27 cellular contexts compared by ENCODE assay signal in the genomic region with DNA sequence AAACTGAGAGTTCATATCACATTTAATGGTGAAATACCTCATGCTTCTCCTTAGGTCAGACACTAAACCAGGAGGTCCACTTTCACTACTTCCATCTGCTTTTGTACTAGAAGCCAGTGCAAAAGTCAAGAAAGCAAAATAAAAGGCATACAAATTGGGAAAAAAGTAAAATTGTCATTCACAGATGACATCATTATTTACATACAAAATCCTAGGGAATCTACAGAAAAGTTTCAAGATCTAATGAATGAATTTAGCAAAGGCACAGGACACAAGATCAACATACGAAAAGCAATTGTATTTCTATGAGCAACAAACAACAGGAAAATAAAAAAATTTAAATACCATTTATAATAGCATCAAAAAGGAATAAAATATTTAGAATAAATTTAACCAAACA. TPM values are rescaled to one million over a fixed set of nuclear protein-coding genes. Genes with fewer than 3 reads are reported as not detected.
DNase-seq lines count a peak whose midpoint lies in the region; ATAC-seq, FAIRE-seq and TF ChIP-seq lines count a peak whose summit lies in the region.
"Had no signal": no experiment of that assay in that cellular context is flagged by ENCODE, and none has a peak within 500 bp of the region (broad histone marks: within the 10 kb centered on the region; RNA-seq: fewer than 3 reads in every experiment).

No MANE protein-coding gene starts in this region.

- no peaks in the 10 kb centered on the region for H3K27me3 ChIP-seq in GM12878 (replicated peaks in 1 of 2; ENCODE audit: control insufficient read depth in 2 of 2, insufficient read depth in 2 of 2, low read length in 1 of 2)
- no peaks in the 10 kb centered on the region for H3K27me3 ChIP-seq in right lobe of liver
- no peaks in the 10 kb centered on the region for H3K27me3 ChIP-seq in colonic mucosa
- H3K27me3 ChIP-seq in stomach: no peaks in the 10 kb centered on the region
- H3K27me3 ChIP-seq in HAP-1 (ENCODE audit: low read depth): no peaks in the 10 kb centered on the region
- H3K27me3 ChIP-seq: BLaER1 treated with 17β-estradiol and CSF1 and Interleukin-3, amounts not matched to agents 10 nM and 100 nM had no signal

- ATAC-seq in GM12878: no peak
- no peak for ATAC-seq in right lobe of liver
- ATAC-seq in HG02938 (IDR thresholded peaks at IDR 0.05; ENCODE audit: unreplicated experiment): no peak
- ATAC-seq: A549; CD8-positive, alpha-beta T cell had no signal

- no peak for TF ChIP-seq POLR2A in GM12878 (IDR thresholded peaks at IDR 0.05; ENCODE audit: low read depth, low read length)
- no peak for TF ChIP-seq POLR2A in right lobe of liver (IDR thresholded peaks at IDR 0.05)
- no peak for TF ChIP-seq POLR2A in stomach (IDR thresholded peaks at IDR 0.05)

- no peak overlapping the region for H3K4me3 Mint-ChIP-seq in dendritic cell treated with granulocyte-macrophage colony-stimulating factor and Interleukin-4, amounts not matched to agents 40 ng/mL and 50 ng/mL, for 4 days
- H3K4me3 Mint-ChIP-seq: B cell; CD4-positive, alpha-beta T cell; CD8-positive, alpha-beta T cell had no signal

- H3K79me2 ChIP-seq in GM12878 (ENCODE audit: control insufficient read depth, insufficient read depth, low read length): no peaks in the 10 kb centered on the region

- no peak for TF ChIP-seq EP300 in GM12878 (IDR thresholded peaks at IDR 0.05; ENCODE audit: borderline replicate concordance in 1 of 2, control insufficient read depth in 1 of 2, low read depth in 2 of 2, low read length in 2 of 2)
- no peak for TF ChIP-seq EP300 in stomach (IDR thresholded peaks at IDR 0.05)

- BruUV-seq in GM12878 (replicated peaks; lab: Mats Ljungman, UMichigan): no TSS peak

- no peaks in the 10 kb centered on the region for H4K20me1 ChIP-seq in GM12878 (ENCODE audit: control insufficient read depth, insufficient read depth)

- CTCF ChIA-PET in GM12878 (lab: Yijun Ruan, JAX): no interaction called here

- H3K9me3 ChIP-seq in GM12878 (replicated peaks; ENCODE audit: control insufficient read depth, insufficient read depth, low read length): no peaks in the 10 kb centered on the region
- no peaks in the 10 kb centered on the region for H3K9me3 ChIP-seq in right lobe of liver
- no peaks in the 10 kb centered on the region for H3K9me3 ChIP-seq in colonic mucosa
- no peaks in the 10 kb centered on the region for H3K9me3 ChIP-seq in stomach
- no peaks in the 10 kb centered on the region for H3K9me3 ChIP-seq in HAP-1
- H3K9me3 ChIP-seq: A549; BLaER1 treated with 17β-estradiol and CSF1 and Interleukin-3, amounts not matched to agents 10 nM and 100 nM; Caco-2 had no signal

- no peak for DNase-seq in D721Med (ENCODE audit: insufficient read length, low spot score)
- no peak for DNase-seq in GM12878 (ENCODE audit: low read depth, low spot score)
- no peak for DNase-seq in right lobe of liver
- no peak for DNase-seq in colonic mucosa
- no peak for DNase-seq in stomach
- DNase-seq in HAP-1 (ENCODE audit: low spot score in 2 of 2): no peak
- DNase-seq: AML-193; Caco-2; Calu3; CD4-positive, alpha-beta T cell; CD8-positive, alpha-beta T cell; DMS 273 treated with DMSO at 0.1 percent for 48 hours; DMS153; DMS53; DMS79; DND-41; EL; GDM1 had no signal

- TF ChIP-seq RAD21 in GM12878 (IDR thresholded peaks at IDR 0.05; ENCODE audit: insufficient read depth, low read depth, low read length): no peak

- H3K36me3 ChIP-seq in GM12878 (ENCODE audit: control insufficient read depth in 2 of 2, insufficient read depth in 2 of 2, low read length in 1 of 2): no peaks in the 10 kb centered on the region
- peaks cover 0 to 4% (median 0%) of the 10 kb centered on the region in 4 donors for H3K36me3 ChIP-seq in right lobe of liver
- no peaks in the 10 kb centered on the region for H3K36me3 ChIP-seq in colonic mucosa
- peaks cover 0 to 33% (median 26%) of the 10 kb centered on the region in 4 donors for H3K36me3 ChIP-seq in stomach
- H3K36me3 ChIP-seq in HAP-1 (replicated peaks): no peaks in the 10 kb centered on the region

- peaks cover 45% of the 10 kb centered on the region for H3K36me3 Mint-ChIP-seq in dendritic cell treated with granulocyte-macrophage colony-stimulating factor and Interleukin-4, amounts not matched to agents 40 ng/mL and 50 ng/mL, for 4 days (ENCODE audit: low read depth)

- intact Hi-C loops in GM12878 (cut with micrococcal nuclease; ENCODE audit: unreplicated experiment): no loop called here
- intact Hi-C loops in dendritic cell treated with granulocyte-macrophage colony-stimulating factor and Interleukin-4, amounts not matched to agents 40 ng/mL and 50 ng/mL, for 4 days (cut with micrococcal nuclease): no loop called here
- intact Hi-C loops in right lobe of liver (cut with DNase I): no loop called here
- intact Hi-C loops in colonic mucosa (cut with DNase I): no loop called here
- intact Hi-C loops in stomach (cut with DNase I; ENCODE audit: low total_unique reads): no loop called here

- in situ Hi-C loops in GM12878 (cut with MboI): no loop called here
- in situ Hi-C loops in HAP-1 (cut with MboI; ENCODE audit: low sequenced_read_pairs): no loop called here

- H3K4me1 ChIP-seq in GM12878 (ENCODE audit: control insufficient read depth, insufficient read depth, low read length) (no peaks in the 10 kb centered on the region), right lobe of liver (peaks cover 0 to 10% (median 2%) of the 10 kb centered on the region in 4 donors), colonic mucosa (no peaks in the 10 kb centered on the region), stomach (peaks cover 0 to 16% (median 3%) of the 10 kb centered on the region in 4 donors), HAP-1 (peaks cover 22% of the 10 kb centered on the region)
- H3K4me1 ChIP-seq: Caco-2 had no signal

- H3K9ac ChIP-seq in GM12878 (ENCODE audit: control insufficient read depth, insufficient read depth, low read length): no peak overlapping the region
- no peak overlapping the region for H3K9ac ChIP-seq in colonic mucosa (ENCODE audit: low read depth in 2 of 2, low read length in 2 of 2)
- H3K9ac ChIP-seq: BLaER1 treated with 17β-estradiol and CSF1 and Interleukin-3, amounts not matched to agents 10 nM and 100 nM had no signal

- TF ChIP-seq CTCF in D721Med (IDR thresholded peaks at IDR 0.05; ENCODE audit: insufficient read depth, missing control alignments) (no peak), GM12878 (IDR thresholded peaks at IDR 0.05 in 2 of 3, conservative IDR thresholded peaks at IDR 0.05 in 1 of 3; ENCODE audit: control insufficient read depth in 2 of 3, extremely low read depth in 1 of 3, insufficient read depth in 1 of 3, low read depth in 3 of 3, low read length in 3 of 3) (no peak), right lobe of liver (IDR thresholded peaks at IDR 0.05) (no peak), colonic mucosa (IDR thresholded peaks at IDR 0.05) (no peak), stomach (IDR thresholded peaks at IDR 0.05) (no peak)

- no peak overlapping the region for H2AFZ ChIP-seq in GM12878 (ENCODE audit: control insufficient read depth, low read depth, low read length)

- H3K27ac Mint-ChIP-seq in dendritic cell treated with granulocyte-macrophage colony-stimulating factor and Interleukin-4, amounts not matched to agents 40 ng/mL and 50 ng/mL, for 4 days: peak overlapping the region; percentile 39
- H3K27ac Mint-ChIP-seq: B cell; CD4-positive, alpha-beta T cell; CD8-positive, alpha-beta T cell had no signal

- H3K27me3 Mint-ChIP-seq in dendritic cell treated with granulocyte-macrophage colony-stimulating factor and Interleukin-4, amounts not matched to agents 40 ng/mL and 50 ng/mL, for 4 days: no peaks in the 10 kb centered on the region
- H3K27me3 Mint-ChIP-seq: B cell; CD4-positive, alpha-beta T cell had no signal

- H3K9me3 Mint-ChIP-seq in dendritic cell treated with granulocyte-macrophage colony-stimulating factor and Interleukin-4, amounts not matched to agents 40 ng/mL and 50 ng/mL, for 4 days: no peaks in the 10 kb centered on the region
- H3K9me3 Mint-ChIP-seq: CD4-positive, alpha-beta T cell; CD8-positive, alpha-beta T cell had no signal

- RAD21 ChIA-PET in GM12878 (lab: Charles Lee; ENCODE audit: unreplicated experiment): no interaction called here

- POLR2A ChIA-PET in GM12878 (lab: Charles Lee): no interaction called here

- 92% methylated on average over 1 of the region's 1 CpG for WGBS in GM12878 (ENCODE audit: insufficient coverage, insufficient replicate concordance, low lambda C conversion rate, missing lambda C conversion rate)
- WGBS in right lobe of liver (ENCODE audit: insufficient coverage, low coverage, low lambda C conversion rate, missing lambda C conversion rate): 67% methylated on average over 1 of the region's 1 CpG
- WGBS in stomach, 5 donors: 95 to 100% (median 95%) methylated on average over 1 of the region's 1 CpG

- H3K4me2 ChIP-seq in GM12878 (ENCODE audit: control insufficient read depth, insufficient read depth): no peak overlapping the region
- H3K4me2 ChIP-seq: A549; BLaER1 treated with 17β-estradiol and CSF1 and Interleukin-3, amounts not matched to agents 10 nM and 100 nM had no signal

- SMC1A ChIA-PET in GM12878 (lab: Charles Lee; ENCODE audit: uncharacterized antibody, unreplicated experiment): no interaction called here

- H3K4me3 ChIP-seq in GM12878 (no peak overlapping the region), right lobe of liver (no peak overlapping the region), colonic mucosa (no peak overlapping the region), stomach (no peak overlapping the region), HAP-1 (no peak overlapping the region)
- H3K4me3 ChIP-seq: A549; BLaER1 treated with 17β-estradiol and CSF1 and Interleukin-3, amounts not matched to agents 10 nM and 100 nM had no signal

- FAIRE-seq in D721Med (lab: Jason Lieb, UNC) (peak; percentile 53), GM12878 (lab: Jason Lieb, UNC) (no peak)
- FAIRE-seq: GM12891, GM19239 had no signal

- peaks cover 24% of the 10 kb centered on the region for H3K4me1 Mint-ChIP-seq in dendritic cell treated with granulocyte-macrophage colony-stimulating factor and Interleukin-4, amounts not matched to agents 40 ng/mL and 50 ng/mL, for 4 days (ENCODE audit: low read depth)

- H3K27ac ChIP-seq in GM12878 (ENCODE audit: control insufficient read depth, insufficient read depth): no peak overlapping the region
- peak overlapping the region in 2 of 3 donors; percentile 54 to 76 for H3K27ac ChIP-seq in right lobe of liver
- no peak overlapping the region for H3K27ac ChIP-seq in colonic mucosa
- H3K27ac ChIP-seq in stomach: no peak overlapping the region
- H3K27ac ChIP-seq: 22Rv1; A549; BLaER1 treated with 17β-estradiol and CSF1 and Interleukin-3, amounts not matched to agents 10 nM and 100 nM; C4-2B had no signal

RNA-seq across cellular contexts. Expression of a gene that starts 41.5 kb away (rescaled TPM):
- 162 and 169 TPM in 2 replicates for total RNA-seq in GM12878 (2013; cell fraction: nucleolus; rRNA removed)
- total RNA-seq in GM12878 (2014; rRNA removed): 8.8 and 9.7 TPM in 2 replicates
- total RNA-seq in GM12878 (2014; rRNA removed; fragmentation: Illumina TruSeq; extraction: Trizol): 6.5 and 7.9 TPM in 2 replicates
- 6.5 and 9.7 TPM in 2 replicates for total RNA-seq in GM12878 (2021)
- 2.3 TPM for polyA plus RNA-seq in GM12878 (2011; ENCODE audit: low read depth)
- polyA plus RNA-seq in GM12878 (2011; rRNA removed): 28.1 and 34.2 TPM in 2 replicates
- polyA plus RNA-seq in GM12878 (2011; cell fraction: cytosol; rRNA removed): 14.0 and 15.9 TPM in 2 replicates
- polyA plus RNA-seq in GM12878 (2011; cell fraction: nucleus; rRNA removed): 30.5 and 30.7 TPM in 2 replicates
- polyA plus RNA-seq in GM12878 (2012): 4.2 and 4.3 TPM in 2 replicates
- 6.1 and 12.4 TPM in 2 replicates for polyA plus RNA-seq in GM12878 (2014; fragmentation: Illumina TruSeq; extraction: Trizol)
- polyA plus RNA-seq in GM12878 (2014; fragmentation: Nextera tagmentation; extraction: Ambion mirVana): 1 to 10 TPM; 3.7 to 5.2 TPM
- 4.1 and 4.8 TPM in 2 replicates for polyA plus RNA-seq in GM12878 (2014; rRNA removed)
- 1 to 10 TPM; 3.3 to 3.9 TPM for polyA plus RNA-seq in GM12878 (2016; fragmentation: Nextera tagmentation; extraction: Ambion mirVana)
- polyA minus RNA-seq in GM12878 (2011; rRNA and poly(A)+ RNA removed): 91.2 and 123 TPM in 2 replicates
- 13.1 and 15.3 TPM in 2 replicates for polyA minus RNA-seq in GM12878 (2011; cell fraction: cytosol; rRNA and poly(A)+ RNA removed)
- polyA minus RNA-seq in GM12878 (2011; cell fraction: nucleus; rRNA and poly(A)+ RNA removed): 94.7 and 122 TPM in 2 replicates
- total RNA-seq in right lobe of liver: 10 to 100 TPM in 5 of 6 experiments, 1 to 10 TPM in 1; 9.0 to 16.6 (median 12.5) TPM
- 10 to 100 TPM; 13.7 to 20.0 TPM for total RNA-seq in colonic mucosa
- total RNA-seq in stomach: 10 to 100 TPM in 4 of 5 donors, 1 to 10 TPM in 1; 1.7 to 95.6 (median 37.3) TPM
- polyA plus RNA-seq in stomach: 1 to 10 TPM; 4.9 to 8.6 (median 5.5) TPM

Comparison
In these comparisons a context has a peak if more than half of its experiments do, and no peak if none do; other contexts are left out.
1. H3K27ac ChIP-seq: peak in right lobe of liver (2 of 3); none in GM12878 (single experiment), colonic mucosa (single experiment) and stomach (0 of 5).